In genomic region chr15:36430280-36430679, GRCh38 we compare ENCODE assay signal across 19 cellular contexts.
"Had no signal": no experiment of that assay in that cellular context is flagged by ENCODE, and none has a peak within 500 bp of the region (broad histone marks: within the 10 kb centered on the region; RNA-seq: fewer than 3 reads in every experiment).

No MANE protein-coding gene starts in this region.

- H3K79me2 ChIP-seq: hepatocyte had no signal

- H3K36me3 ChIP-seq: colonic mucosa, esophagus squamous epithelium, stomach, thoracic aorta, transverse colon had no signal

- ATAC-seq: foreskin keratinocyte; naive thymus-derived CD4-positive, alpha-beta T cell; sciatic nerve had no signal

- H3K4me3 ChIP-seq: colonic mucosa, esophagus squamous epithelium, hepatocyte, skin epidermis, stomach, thoracic aorta, transverse colon had no signal

- H3K4me2 ChIP-seq: hepatocyte had no signal

- H3K27me3 ChIP-seq: colonic mucosa, esophagus squamous epithelium, foreskin keratinocyte, hepatocyte, stomach, transverse colon had no signal

- H3K9me3 ChIP-seq: colonic mucosa, esophagus squamous epithelium, stomach, thoracic aorta, transverse colon had no signal

- H3K4me1 ChIP-seq: colonic mucosa, esophagus squamous epithelium, stomach, transverse colon had no signal

- H3K27ac ChIP-seq: colonic mucosa, esophagus squamous epithelium, foreskin keratinocyte, hepatocyte, skin epidermis, stomach, thoracic aorta, transverse colon had no signal

- H2AFZ ChIP-seq: hepatocyte had no signal

- DNase-seq: colonic mucosa; dermis blood vessel endothelial cell; esophagus squamous epithelium; foreskin keratinocyte; head of caudate nucleus; kidney glomerular epithelial cell; mammary epithelial cell; naive thymus-derived CD4-positive, alpha-beta T cell; nephron progenitor cell; posterior cingulate gyrus; stimulated activated CD4-positive, alpha-beta T cell treated with anti-CD3 and anti-CD28 coated beads, Interleukin-12 subunit alpha, Interleukin-12 subunit beta, amount 100 ng/mL, for 4 hours; stimulated activated naive CD4-positive, alpha-beta T cell; stomach; substantia nigra; transverse colon had no signal
